Comparison of ENCODE assay signal across 1 cellular context in genomic region chr1:37458551-37458950, GRCh38.
TF ChIP-seq lines count a peak whose summit lies in the region.

No MANE protein-coding gene starts in this region.

TF ChIP-seq in GM23338, 12 proteins besides CTCF, POLR2A, EP300 and RAD21:
- TF ChIP-seq STAT1 (IDR thresholded peaks at IDR 0.05; ENCODE audit: unreplicated experiment) (no peak), ETS1 (IDR thresholded peaks at IDR 0.05) (no peak), EZH2 (IDR thresholded peaks at IDR 0.05; ENCODE audit: low read depth, unreplicated experiment) (no peak), ZNF114 (CRISPR knock-in tag; IDR thresholded peaks at IDR 0.05) (no peak), NANOG (IDR thresholded peaks at IDR 0.05; ENCODE audit: borderline replicate concordance) (no peak), ZNF462 (CRISPR knock-in tag; IDR thresholded peaks at IDR 0.05) (no peak)
